Comparison of ENCODE assay signal across 29 cellular contexts in genomic region chr11:104005234-104005855, GRCh38. TPM values are rescaled to one million over a fixed set of nuclear protein-coding genes. Genes with fewer than 3 reads are reported as not detected.
DNase-seq lines count a peak whose midpoint lies in the region; ATAC-seq and TF ChIP-seq lines count a peak whose summit lies in the region.
"Had no signal": no experiment of that assay in that cellular context is flagged by ENCODE, and none has a peak within 500 bp of the region (broad histone marks: within the 10 kb centered on the region; RNA-seq: fewer than 3 reads in every experiment).

No MANE protein-coding gene starts in this region.

- ATAC-seq in PC-3 (no peak), left lung (peak; percentile 84)
- ATAC-seq: activated CD8-positive, alpha-beta memory T cell treated with anti-CD3 and anti-CD28 coated beads, Interleukin-2, amount 10 ng/mL, durations not matched to agents 7 days and 5 days; sciatic nerve had no signal

- H3K9me2 ChIP-seq in PC-3 (replicated peaks; ENCODE audit: low read length), result no peaks in the 10 kb centered on the region

- peak; percentile 11 for DNase-seq in ELR (ENCODE audit: low read depth)
- DNase-seq in PC-3, result peak; percentile 14
- peak; percentile 19 for DNase-seq in epithelial cell of proximal tubule (ENCODE audit: low read depth)
- no peak for DNase-seq in left lung
- no peak for DNase-seq in amniotic stem cell (lab: John Stamatoyannopoulos, UW)
- no peak for DNase-seq in CD14-positive monocyte (ENCODE audit: low spot score)
- DNase-seq in activated T-helper 2 cell treated with anti-CD3 and anti-CD28 coated beads, Interferon-gamma antibody, Interleukin-2, Interleukin-4, amounts not matched to agents 10 μg/mL and 5 μg/mL and 100 μg/mL, durations not matched to agents 14 hours and 24 hours and 36 hours (ENCODE audit: low spot score), result no peak
- DNase-seq in Kasumi-1 (lab: John Stamatoyannopoulos, UW), result no peak
- DNase-seq: activated CD4-positive, alpha-beta T cell treated with anti-CD3 and anti-CD28 coated beads, Interleukin-2, amount 50 U/mL, for 1 hour; activated CD8-positive, alpha-beta memory T cell treated with anti-CD3 and anti-CD28 coated beads, Interleukin-2, amount 10 ng/mL, durations not matched to agents 7 days and 5 days; activated naive CD4-positive, alpha-beta T cell treated with anti-CD3 and anti-CD28 coated beads, Interleukin-2, amount 10 ng/mL, durations not matched to agents 7 days and 5 days; aorta; C1 segment of cervical spinal cord; DND-41; dorsolateral prefrontal cortex; KBM-7; NCI-H187; NCI-H748 treated with DMSO at 0.1 percent for 48 hours; stimulated activated naive CD4-positive, alpha-beta T cell treated with Interleukin-2 at 50 U/mL for 16 hours; T-helper 9 cell; testis had no signal

- H4K20me1 ChIP-seq in PC-3 (ENCODE audit: low read length), result no peaks in the 10 kb centered on the region

- H3K27me3 ChIP-seq in PC-3 (ENCODE audit: low read length), result peaks cover 7% of the 10 kb centered on the region; the same call in 1 of the 2 replicates
- no peaks in the 10 kb centered on the region for H3K27me3 ChIP-seq in left lung
- H3K27me3 ChIP-seq: dorsolateral prefrontal cortex, testis had no signal

- no peaks in the 10 kb centered on the region for H3K27me3 Mint-ChIP-seq in CD14-positive monocyte (ENCODE audit: low read depth in 3 of 3)
- no peaks in the 10 kb centered on the region for H3K27me3 Mint-ChIP-seq in activated T-helper 2 cell treated with anti-CD3 and anti-CD28 coated beads, Interferon-gamma antibody, Interleukin-2, Interleukin-4, amounts not matched to agents 10 μg/mL and 5 μg/mL and 100 μg/mL, durations not matched to agents 14 hours and 24 hours and 36 hours (ENCODE audit: low read depth)
- H3K27me3 Mint-ChIP-seq: activated CD8-positive, alpha-beta memory T cell treated with anti-CD3 and anti-CD28 coated beads, Interleukin-2, amount 10 ng/mL, durations not matched to agents 7 days and 5 days; activated naive CD4-positive, alpha-beta T cell treated with anti-CD3 and anti-CD28 coated beads, Interleukin-2, amount 10 ng/mL, durations not matched to agents 7 days and 5 days; central memory CD8-positive, alpha-beta T cell had no signal

- POLR2A ChIA-PET in PC-3 (lab: Charles Lee; ENCODE audit: unreplicated experiment), result no interaction called here

- no peaks in the 10 kb centered on the region for H3F3A ChIP-seq in PC-3 (ENCODE audit: low read length, unreplicated experiment)

- H3K9me3 ChIP-seq in PC-3 (ENCODE audit: low read length) (no peaks in the 10 kb centered on the region), left lung (no peaks in the 10 kb centered on the region)
- H3K9me3 ChIP-seq: testis had no signal

- H3K4me1 ChIP-seq in PC-3 (ENCODE audit: insufficient read depth, low read length) (no peaks in the 10 kb centered on the region), left lung (no peaks in the 10 kb centered on the region)
- H3K4me1 ChIP-seq: testis had no signal

- H3K79me2 ChIP-seq in PC-3 (ENCODE audit: low read length), result no peaks in the 10 kb centered on the region

- CTCF ChIA-PET in PC-3 (lab: Charles Lee), result no interaction called here

- H3K27ac ChIP-seq in PC-3 (ENCODE audit: low read length) (no peak overlapping the region), left lung (no peak overlapping the region)
- H3K27ac ChIP-seq: dorsolateral prefrontal cortex, testis had no signal

- no peaks in the 10 kb centered on the region for H3K4me1 Mint-ChIP-seq in CD14-positive monocyte
- H3K4me1 Mint-ChIP-seq in activated T-helper 2 cell treated with anti-CD3 and anti-CD28 coated beads, Interferon-gamma antibody, Interleukin-2, Interleukin-4, amounts not matched to agents 10 μg/mL and 5 μg/mL and 100 μg/mL, durations not matched to agents 14 hours and 24 hours and 36 hours (ENCODE audit: low read depth), result no peaks in the 10 kb centered on the region
- H3K4me1 Mint-ChIP-seq: activated CD8-positive, alpha-beta memory T cell treated with anti-CD3 and anti-CD28 coated beads, Interleukin-2, amount 10 ng/mL, durations not matched to agents 7 days and 5 days; activated naive CD4-positive, alpha-beta T cell treated with anti-CD3 and anti-CD28 coated beads, Interleukin-2, amount 10 ng/mL, durations not matched to agents 7 days and 5 days had no signal

- intact Hi-C loops in PC-3 (cut with micrococcal nuclease), result no loop called here
- intact Hi-C loops in left lung (cut with DNase I), result no loop called here
- intact Hi-C loops in CD14-positive monocyte (cut with micrococcal nuclease), result no loop called here
- intact Hi-C loops in activated T-helper 2 cell treated with anti-CD3 and anti-CD28 coated beads, Interferon-gamma antibody, Interleukin-2, Interleukin-4, amounts not matched to agents 10 μg/mL and 5 μg/mL and 100 μg/mL, durations not matched to agents 14 hours and 24 hours and 36 hours (cut with micrococcal nuclease), result no loop called here

- no peak overlapping the region for H3K4me3 Mint-ChIP-seq in CD14-positive monocyte
- no peak overlapping the region for H3K4me3 Mint-ChIP-seq in activated T-helper 2 cell treated with anti-CD3 and anti-CD28 coated beads, Interferon-gamma antibody, Interleukin-2, Interleukin-4, amounts not matched to agents 10 μg/mL and 5 μg/mL and 100 μg/mL, durations not matched to agents 14 hours and 24 hours and 36 hours (ENCODE audit: low read depth)
- H3K4me3 Mint-ChIP-seq: activated CD8-positive, alpha-beta memory T cell treated with anti-CD3 and anti-CD28 coated beads, Interleukin-2, amount 10 ng/mL, durations not matched to agents 7 days and 5 days; activated naive CD4-positive, alpha-beta T cell treated with anti-CD3 and anti-CD28 coated beads, Interleukin-2, amount 10 ng/mL, durations not matched to agents 7 days and 5 days; central memory CD8-positive, alpha-beta T cell had no signal

- no peak for TF ChIP-seq CTCF in PC-3 (conservative IDR thresholded peaks at IDR 0.05; ENCODE audit: low read depth, low read length)
- TF ChIP-seq CTCF in epithelial cell of proximal tubule (conservative IDR thresholded peaks at IDR 0.05; ENCODE audit: low read depth, low read length), result no peak
- TF ChIP-seq CTCF in left lung (IDR thresholded peaks at IDR 0.05), result no peak
- TF ChIP-seq CTCF in CD14-positive monocyte (IDR thresholded peaks at IDR 0.05), result no peak

- no peak overlapping the region for H2AFZ ChIP-seq in PC-3 (ENCODE audit: low read length)

- no peak overlapping the region for H3K9ac ChIP-seq in PC-3 (ENCODE audit: low read length)

- H3K9me3 Mint-ChIP-seq in CD14-positive monocyte, result peaks cover 0 to 5% (median 0%) of the 10 kb centered on the region in 7 donors
- H3K9me3 Mint-ChIP-seq in activated T-helper 2 cell treated with anti-CD3 and anti-CD28 coated beads, Interferon-gamma antibody, Interleukin-2, Interleukin-4, amounts not matched to agents 10 μg/mL and 5 μg/mL and 100 μg/mL, durations not matched to agents 14 hours and 24 hours and 36 hours, result no peaks in the 10 kb centered on the region
- H3K9me3 Mint-ChIP-seq: activated naive CD4-positive, alpha-beta T cell treated with anti-CD3 and anti-CD28 coated beads, Interleukin-2, amount 10 ng/mL, durations not matched to agents 7 days and 5 days; central memory CD8-positive, alpha-beta T cell had no signal

- no peaks in the 10 kb centered on the region for H3K36me3 Mint-ChIP-seq in CD14-positive monocyte
- no peaks in the 10 kb centered on the region for H3K36me3 Mint-ChIP-seq in activated T-helper 2 cell treated with anti-CD3 and anti-CD28 coated beads, Interferon-gamma antibody, Interleukin-2, Interleukin-4, amounts not matched to agents 10 μg/mL and 5 μg/mL and 100 μg/mL, durations not matched to agents 14 hours and 24 hours and 36 hours (ENCODE audit: low read depth)
- H3K36me3 Mint-ChIP-seq: activated CD8-positive, alpha-beta memory T cell treated with anti-CD3 and anti-CD28 coated beads, Interleukin-2, amount 10 ng/mL, durations not matched to agents 7 days and 5 days; activated naive CD4-positive, alpha-beta T cell treated with anti-CD3 and anti-CD28 coated beads, Interleukin-2, amount 10 ng/mL, durations not matched to agents 7 days and 5 days had no signal

- H3K4me3 ChIP-seq in PC-3 (ENCODE audit: low read length), result no peak overlapping the region
- H3K4me3 ChIP-seq in epithelial cell of proximal tubule (ENCODE audit: low read depth, low read length), result no peak overlapping the region
- H3K4me3 ChIP-seq in left lung, result no peak overlapping the region
- H3K4me3 ChIP-seq: dorsolateral prefrontal cortex, testis had no signal

- H3K4me2 ChIP-seq in PC-3 (ENCODE audit: low read length), result no peak overlapping the region

- no TSS peak for BruUV-seq in PC-3 (replicated peaks; lab: Mats Ljungman, UMichigan)

- H3K36me3 ChIP-seq in PC-3 (ENCODE audit: low read depth, low read length) (no peaks in the 10 kb centered on the region), left lung (no peaks in the 10 kb centered on the region)

- H3K27ac Mint-ChIP-seq in CD14-positive monocyte, result no peak overlapping the region
- no peak overlapping the region for H3K27ac Mint-ChIP-seq in activated T-helper 2 cell treated with anti-CD3 and anti-CD28 coated beads, Interferon-gamma antibody, Interleukin-2, Interleukin-4, amounts not matched to agents 10 μg/mL and 5 μg/mL and 100 μg/mL, durations not matched to agents 14 hours and 24 hours and 36 hours
- H3K27ac Mint-ChIP-seq: activated CD8-positive, alpha-beta memory T cell treated with anti-CD3 and anti-CD28 coated beads, Interleukin-2, amount 10 ng/mL, durations not matched to agents 7 days and 5 days; activated naive CD4-positive, alpha-beta T cell treated with anti-CD3 and anti-CD28 coated beads, Interleukin-2, amount 10 ng/mL, durations not matched to agents 7 days and 5 days had no signal

RNA-seq across cellular contexts. Expression of gene DDI1, which starts 31.1 kb away (rescaled TPM):
- total RNA-seq in PC-3 (2014; rRNA removed) (not detected in 2 replicates), epithelial cell of proximal tubule (not detected in 2 replicates), left lung (not detected)
- not detected for polyA plus RNA-seq in CD14-positive monocyte
- not detected in 2 replicates for total RNA-seq in activated T-helper 2 cell treated with anti-CD3 and anti-CD28 coated beads, Interferon-gamma antibody, Interleukin-2, Interleukin-4, amounts not matched to agents 10 μg/mL and 5 μg/mL and 100 μg/mL, durations not matched to agents 14 hours and 24 hours and 36 hours
- total RNA-seq: activated CD8-positive, alpha-beta memory T cell treated with anti-CD3 and anti-CD28 coated beads, Interleukin-2, amount 10 ng/mL, durations not matched to agents 7 days and 5 days; aorta; endothelial cell of umbilical vein; glomerular endothelial cell; HT-29; lower leg skin; sciatic nerve had no signal
- polyA plus RNA-seq: aorta, endothelial cell of umbilical vein, keratinocyte, neural cell had no signal

Comparison
In these comparisons a context has a peak if more than half of its experiments do, and no peak if none do; other contexts are left out.
1. DNase-seq: peak in ELR (single experiment), PC-3 (single experiment) and epithelial cell of proximal tubule (single experiment); none in left lung (0 of 2), amniotic stem cell (single experiment), CD14-positive monocyte (single experiment), activated T-helper 2 cell treated with anti-CD3 and anti-CD28 coated beads, Interferon-gamma antibody, Interleukin-2, Interleukin-4, amounts not matched to agents 10 μg/mL and 5 μg/mL and 100 μg/mL, durations not matched to agents 14 hours and 24 hours and 36 hours (single experiment) and Kasumi-1 (0 of 2).